In genomic region chr20:40532103-40532502, GRCh38 we compare ENCODE assay signal across 9 cellular contexts.
DNase-seq lines count a peak whose midpoint lies in the region; ATAC-seq, FAIRE-seq and TF ChIP-seq lines count a peak whose summit lies in the region.
"Had no signal": no experiment of that assay in that cellular context is flagged by ENCODE, and none has a peak within 500 bp of the region (broad histone marks: within the 10 kb centered on the region; RNA-seq: fewer than 3 reads in every experiment).

No MANE protein-coding gene starts in this region.

- H3K36me3 ChIP-seq in DND-41 (ENCODE audit: insufficient read depth, low read length) (no peaks in the 10 kb centered on the region), OCI-LY3 (replicated peaks; ENCODE audit: low read depth, low read length) (no peaks in the 10 kb centered on the region)
- no peaks in the 10 kb centered on the region for H3K36me3 ChIP-seq in naive thymus-derived CD4-positive, alpha-beta T cell (ENCODE audit: control insufficient read depth in 2 of 3, insufficient read depth in 3 of 3, low read length in 3 of 3)

- H3K4me3 ChIP-seq in A549: no peak overlapping the region
- no peak overlapping the region for H3K4me3 ChIP-seq in DND-41 (ENCODE audit: low read depth in 1 of 2, low read length in 2 of 2)
- H3K4me3 ChIP-seq in OCI-LY3 (ENCODE audit: low read length): no peak overlapping the region
- no peak overlapping the region for H3K4me3 ChIP-seq in naive thymus-derived CD4-positive, alpha-beta T cell (ENCODE audit: low read length)

- 0 out of 6 replicates have a peak, but pooled peaks of 1 of the 2 experiments have one; percentile 33 for ATAC-seq in A549
- no peak for ATAC-seq in DND-41 (ENCODE audit: insufficient read depth, low read depth)
- ATAC-seq in HG03196 (IDR thresholded peaks at IDR 0.05; ENCODE audit: unreplicated experiment): no peak
- no peak for ATAC-seq in naive thymus-derived CD4-positive, alpha-beta T cell

- peaks cover 0 to 14% (median 4%) of the 10 kb centered on the region in 5 donors for H3K27me3 Mint-ChIP-seq in naive thymus-derived CD4-positive, alpha-beta T cell

- no peak overlapping the region for H3K4me3 Mint-ChIP-seq in naive thymus-derived CD4-positive, alpha-beta T cell

- CTCF ChIA-PET in A549 (lab: Yijun Ruan, JAX): no interaction called here
- CTCF ChIA-PET in naive thymus-derived CD4-positive, alpha-beta T cell (lab: Charles Lee): no interaction called here

- intact Hi-C loops in naive thymus-derived CD4-positive, alpha-beta T cell (cut with micrococcal nuclease): no loop called here

- H3K27ac Mint-ChIP-seq in naive thymus-derived CD4-positive, alpha-beta T cell: no peak overlapping the region

- no peaks in the 10 kb centered on the region for H3K4me1 ChIP-seq in A549
- H3K4me1 ChIP-seq in DND-41 (ENCODE audit: insufficient read depth, low read length): no peaks in the 10 kb centered on the region
- no peaks in the 10 kb centered on the region for H3K4me1 ChIP-seq in OCI-LY3 (ENCODE audit: low read length)
- H3K4me1 ChIP-seq in naive thymus-derived CD4-positive, alpha-beta T cell (ENCODE audit: control insufficient read depth in 2 of 2, insufficient read depth in 2 of 2, low read length in 2 of 2): no peaks in the 10 kb centered on the region

- peak in 1 of 2 experiments; percentile 40; a peak in 2 of 5 replicates for TF ChIP-seq RAD21 in A549 (conservative IDR thresholded peaks at IDR 0.05 in 1 of 2, IDR thresholded peaks at IDR 0.05 in 1 of 2)

- H3K27ac ChIP-seq in A549 (no peak overlapping the region), DND-41 (ENCODE audit: low read length) (no peak overlapping the region), OCI-LY3 (ENCODE audit: low read length) (no peak overlapping the region)
- no peak overlapping the region for H3K27ac ChIP-seq in naive thymus-derived CD4-positive, alpha-beta T cell (ENCODE audit: low read depth, low read length)

- peaks cover 7 to 35% (median 16%) of the 10 kb centered on the region in 11 donors for H3K9me3 Mint-ChIP-seq in naive thymus-derived CD4-positive, alpha-beta T cell

- H3K4me1 Mint-ChIP-seq in naive thymus-derived CD4-positive, alpha-beta T cell: no peaks in the 10 kb centered on the region

- no peaks in the 10 kb centered on the region for H3K27me3 ChIP-seq in DND-41 (ENCODE audit: insufficient read depth, low read length, poor library complexity)
- peaks cover 20% of the 10 kb centered on the region; the same call in 1 of the 2 replicates for H3K27me3 ChIP-seq in OCI-LY3 (ENCODE audit: low read depth, low read length)
- no peaks in the 10 kb centered on the region for H3K27me3 ChIP-seq in naive thymus-derived CD4-positive, alpha-beta T cell (ENCODE audit: control insufficient read depth in 2 of 2, insufficient read depth in 2 of 2, low read length in 2 of 2)

- DNase-seq in A549 (ENCODE audit: low read depth in 1 of 2, low spot score in 1 of 2) (peak in 1 of 2 experiments; percentile 43), DND-41 (peak; percentile 21), fibroblast of peridontal ligament (ENCODE audit: extremely low read depth) (peak; percentile 9), H4 (ENCODE audit: low spot score) (no peak)
- no peak for DNase-seq in NK-92 treated with Interleukin-12 subunit alpha and Interleukin-12 subunit beta, amount 100 ng/mL, for 24 hours (lab: John Stamatoyannopoulos, UW)
- DNase-seq in naive thymus-derived CD4-positive, alpha-beta T cell: no peak
- DNase-seq: SHP77 had no signal

- H3K9ac ChIP-seq in DND-41 (ENCODE audit: low read depth, low read length) (no peak overlapping the region), OCI-LY3 (ENCODE audit: low read length) (no peak overlapping the region)

- POLR2A ChIA-PET in A549 (lab: Yijun Ruan, JAX): no interaction called here
- POLR2A ChIA-PET in naive thymus-derived CD4-positive, alpha-beta T cell (lab: Charles Lee): no interaction called here

- peaks cover 0 to 8% (median 0%) of the 10 kb centered on the region in 5 donors for H3K36me3 Mint-ChIP-seq in naive thymus-derived CD4-positive, alpha-beta T cell

- no peak for FAIRE-seq in A549 (lab: Jason Lieb, UNC)

- no peak overlapping the region for H3K4me2 ChIP-seq in A549
- no peak overlapping the region for H3K4me2 ChIP-seq in DND-41 (ENCODE audit: insufficient read depth, low read length)
- H3K4me2 ChIP-seq in OCI-LY3 (ENCODE audit: low read length): no peak overlapping the region

- TF ChIP-seq CTCF in A549 (IDR thresholded peaks at IDR 0.05) (peak; percentile 17; the same call in 1 of the 3 replicates), DND-41 (IDR thresholded peaks at IDR 0.05; ENCODE audit: borderline replicate concordance, extremely low read depth, low read length, poor library complexity, severe bottlenecking) (peak; percentile 50), OCI-LY3 (IDR thresholded peaks at IDR 0.05; ENCODE audit: low read depth, low read length) (peak; percentile 71)

- H3K79me2 ChIP-seq in DND-41 (ENCODE audit: insufficient read depth, low read length): no peaks in the 10 kb centered on the region
- no peaks in the 10 kb centered on the region for H3K79me2 ChIP-seq in OCI-LY3 (ENCODE audit: low read length)

- H3K9me3 ChIP-seq in A549 (peaks cover 17% of the 10 kb centered on the region; the same call in 2 of the 3 replicates), DND-41 (ENCODE audit: insufficient read depth, low read length, severe bottlenecking) (peaks cover 18% of the 10 kb centered on the region), OCI-LY3 (ENCODE audit: insufficient read depth, low read length) (peaks cover 8% of the 10 kb centered on the region)
- H3K9me3 ChIP-seq in naive thymus-derived CD4-positive, alpha-beta T cell (ENCODE audit: control insufficient read depth in 2 of 3, low read length in 3 of 3): peaks cover 0 to 11% (median 0%) of the 10 kb centered on the region in 3 experiments

- WGBS in A549 (ENCODE audit: missing lambda C conversion rate): 0% methylated on average over 4 of the region's 4 CpGs

- TF ChIP-seq POLR2A in A549 (IDR thresholded peaks at IDR 0.05; ENCODE audit: low read length): no peak

- H4K20me1 ChIP-seq in DND-41 (ENCODE audit: insufficient read depth, low read length): no peaks in the 10 kb centered on the region
- no peaks in the 10 kb centered on the region for H4K20me1 ChIP-seq in OCI-LY3 (ENCODE audit: insufficient read depth, low read length)

- no peak overlapping the region for H2AFZ ChIP-seq in DND-41 (ENCODE audit: low read depth, low read length)
- H2AFZ ChIP-seq in OCI-LY3 (ENCODE audit: low read depth, low read length): no peak overlapping the region

- no peak for TF ChIP-seq EP300 in A549 (IDR thresholded peaks at IDR 0.05)

TF ChIP-seq in A549, 52 proteins besides CTCF, POLR2A, EP300 and RAD21:
- TF ChIP-seq HES2 (IDR thresholded peaks at IDR 0.05) (no peak), ESRRA (IDR thresholded peaks at IDR 0.05; ENCODE audit: borderline replicate concordance, low read length) (no peak), KDM5A (IDR thresholded peaks at IDR 0.05) (no peak), CHD4 (IDR thresholded peaks at IDR 0.05; ENCODE audit: borderline replicate concordance) (no peak), NR3C1 (IDR thresholded peaks at IDR 0.05) (no peak), HOXB5 (CRISPR knock-in tag; IDR thresholded peaks at IDR 0.05) (no peak), RARB (CRISPR knock-in tag; IDR thresholded peaks at IDR 0.05) (no peak)
- TF ChIP-seq, protein P1, sequence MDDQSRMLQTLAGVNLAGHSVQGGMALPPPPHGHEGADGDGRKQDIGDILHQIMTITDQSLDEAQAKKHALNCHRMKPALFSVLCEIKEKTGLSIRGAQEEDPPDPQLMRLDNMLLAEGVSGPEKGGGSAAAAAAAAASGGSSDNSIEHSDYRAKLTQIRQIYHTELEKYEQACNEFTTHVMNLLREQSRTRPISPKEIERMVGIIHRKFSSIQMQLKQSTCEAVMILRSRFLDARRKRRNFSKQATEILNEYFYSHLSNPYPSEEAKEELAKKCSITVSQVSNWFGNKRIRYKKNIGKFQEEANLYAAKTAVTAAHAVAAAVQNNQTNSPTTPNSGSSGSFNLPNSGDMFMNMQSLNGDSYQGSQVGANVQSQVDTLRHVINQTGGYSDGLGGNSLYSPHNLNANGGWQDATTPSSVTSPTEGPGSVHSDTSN (IDR thresholded peaks at IDR 0.05): no peak
- TF ChIP-seq, protein P2, sequence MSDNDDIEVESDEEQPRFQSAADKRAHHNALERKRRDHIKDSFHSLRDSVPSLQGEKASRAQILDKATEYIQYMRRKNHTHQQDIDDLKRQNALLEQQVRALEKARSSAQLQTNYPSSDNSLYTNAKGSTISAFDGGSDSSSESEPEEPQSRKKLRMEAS (IDR thresholded peaks at IDR 0.05): no peak
TF ChIP-seq in A549: peak in this region for 0.

Comparison
In these comparisons a context has a peak if more than half of its experiments do, and no peak if none do; other contexts are left out.
1. DNase-seq: peak in DND-41 (single experiment) and fibroblast of peridontal ligament (single experiment); none in H4 (single experiment), NK-92 treated with Interleukin-12 subunit alpha and Interleukin-12 subunit beta, amount 100 ng/mL, for 24 hours (single experiment) and naive thymus-derived CD4-positive, alpha-beta T cell (0 of 9).
2. CTCF ChIP-seq: peak in every context shown above with its lines; median percentile 71 in OCI-LY3; 50 in DND-41; 17 in A549.